ENCODE assay signal across 16 cellular contexts in genomic region chr3:189238071-189238470, GRCh38.
DNase-seq lines count a peak whose midpoint lies in the region; ATAC-seq and TF ChIP-seq lines count a peak whose summit lies in the region.
"Had no signal": no experiment of that assay in that cellular context is flagged by ENCODE, and none has a peak within 500 bp of the region (broad histone marks: within the 10 kb centered on the region; RNA-seq: fewer than 3 reads in every experiment).

No MANE protein-coding gene starts in this region.

- ATAC-seq in GM21515 (IDR thresholded peaks at IDR 0.05; ENCODE audit: unreplicated experiment) = no peak
- ATAC-seq in GM18909 (IDR thresholded peaks at IDR 0.05; ENCODE audit: poor library complexity, unreplicated experiment) = no peak
- no peak for ATAC-seq in GM18861 (IDR thresholded peaks at IDR 0.05; ENCODE audit: unreplicated experiment)
- ATAC-seq: A549; CD8-positive, alpha-beta T cell; GM12878; HepG2 had no signal

- TF ChIP-seq CTCF in fibroblast of mammary gland (conservative IDR thresholded peaks at IDR 0.05; ENCODE audit: control insufficient read depth, insufficient read depth, low read depth, low read length) = no peak

- DNase-seq in DMS79 treated with DMSO at 0.1 percent for 48 hours (lab: John Stamatoyannopoulos, UW) (peak; percentile 33), ELR (ENCODE audit: low read depth) (peak; percentile 6), fibroblast of mammary gland (ENCODE audit: low read depth) (peak; percentile 8)
- DNase-seq: Calu3; CD8-positive, alpha-beta T cell; GOT3; H9; Karpas-422; KBM-7 had no signal

- no peak overlapping the region for H3K4me3 ChIP-seq in fibroblast of mammary gland (ENCODE audit: control insufficient read depth, low read depth, low read length)
- H3K4me3 ChIP-seq: A549; BLaER1 treated with 17β-estradiol and CSF1 and Interleukin-3, amounts not matched to agents 10 nM and 100 nM; GM12878 had no signal
